In the genomic region with DNA sequence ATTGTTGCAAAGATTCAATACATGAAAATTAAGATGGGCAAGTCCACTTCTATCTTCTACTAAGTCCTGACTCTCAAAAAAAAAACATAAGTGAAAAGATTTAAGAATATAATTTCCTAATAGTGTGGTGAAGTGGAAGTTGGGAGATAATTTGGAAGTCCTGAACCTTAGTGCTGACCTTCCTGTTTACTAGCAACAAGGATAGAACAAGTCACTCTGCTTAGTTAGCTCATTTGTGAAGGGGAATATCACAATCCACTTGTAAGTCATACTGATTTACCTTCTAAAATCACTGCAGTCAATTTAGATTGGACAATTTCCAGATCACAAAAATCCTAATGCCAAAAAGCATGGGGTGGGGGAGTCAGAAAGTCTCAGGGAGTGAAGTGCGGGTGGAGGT, we compare ENCODE assay signal across 36 cellular contexts. TPM values are rescaled to one million over a fixed set of nuclear protein-coding genes. Genes with fewer than 3 reads are reported as not detected.
DNase-seq lines count a peak whose midpoint lies in the region; ATAC-seq, FAIRE-seq and TF ChIP-seq lines count a peak whose summit lies in the region.
"Had no signal": no experiment of that assay in that cellular context is flagged by ENCODE, and none has a peak within 500 bp of the region (broad histone marks: within the 10 kb centered on the region; RNA-seq: fewer than 3 reads in every experiment).

No MANE protein-coding gene starts in this region.

- dilution Hi-C loops in endothelial cell of umbilical vein (cut with MboI; ENCODE audit: extremely low pct_ligation_motif_present, low sequenced_read_pairs), result no loop called here

- no peak overlapping the region for H3K27ac Mint-ChIP-seq in Calu3 (ENCODE audit: unreplicated experiment)
- H3K27ac Mint-ChIP-seq: B cell; CD14-positive monocyte; CD4-positive, alpha-beta memory T cell; CD4-positive, alpha-beta T cell; CD4-positive, CD25-positive, alpha-beta regulatory T cell; CD8-positive, alpha-beta memory T cell; CD8-positive, alpha-beta T cell had no signal

- H3K79me1 ChIP-seq in trophoblast cell (ENCODE audit: low read length), result peaks cover 8% of the 10 kb centered on the region

- H4K8ac ChIP-seq in trophoblast cell (ENCODE audit: low read depth, low read length), result peak overlapping the region; percentile 49

- no peaks in the 10 kb centered on the region for H3K36me3 ChIP-seq in liver (ENCODE audit: control insufficient read depth in 4 of 4, insufficient read depth in 3 of 4, low read depth in 1 of 4, low read length in 3 of 4)
- H3K36me3 ChIP-seq in HepG2 (replicated peaks in 1 of 2; ENCODE audit: control insufficient read depth in 1 of 2, insufficient read depth in 2 of 2, low read length in 2 of 2), result no peaks in the 10 kb centered on the region
- no peaks in the 10 kb centered on the region for H3K36me3 ChIP-seq in endothelial cell of umbilical vein (ENCODE audit: control insufficient read depth in 2 of 2, extremely low read depth in 1 of 2, insufficient read depth in 2 of 2, low read length in 2 of 2)
- H3K36me3 ChIP-seq in trophoblast cell (ENCODE audit: control insufficient read depth in 1 of 2, insufficient read depth in 2 of 2, low read length in 2 of 2), result no peaks in the 10 kb centered on the region
- H3K36me3 ChIP-seq: BE2C; BLaER1; BLaER1 treated with 17β-estradiol and CSF1 and Interleukin-3, amounts not matched to agents 10 nM and 100 nM had no signal

- no peaks in the 10 kb centered on the region for H4K20me1 ChIP-seq in HepG2 (ENCODE audit: insufficient read depth, low read length)
- H4K20me1 ChIP-seq in endothelial cell of umbilical vein (replicated peaks; ENCODE audit: control insufficient read depth, extremely low read depth, insufficient read depth, low read length), result no peaks in the 10 kb centered on the region
- H4K20me1 ChIP-seq: BLaER1; BLaER1 treated with 17β-estradiol and CSF1 and Interleukin-3, amounts not matched to agents 10 nM and 100 nM had no signal

- H3K4me1 ChIP-seq in liver (ENCODE audit: control insufficient read depth in 4 of 4, insufficient read depth in 4 of 4, low read length in 3 of 4) (no peaks in the 10 kb centered on the region), HepG2 (ENCODE audit: insufficient read depth, low read length) (no peaks in the 10 kb centered on the region), endothelial cell of umbilical vein (ENCODE audit: control insufficient read depth, extremely low read depth, insufficient read depth, low read length) (no peaks in the 10 kb centered on the region), trophoblast cell (ENCODE audit: control insufficient read depth in 1 of 2, insufficient read depth in 2 of 2, low read length in 2 of 2) (peaks cover 0 to 7% of the 10 kb centered on the region in 2 experiments)
- H3K4me1 ChIP-seq: A549; BE2C; BLaER1; BLaER1 treated with 17β-estradiol and CSF1 and Interleukin-3, amounts not matched to agents 10 nM and 100 nM; Caco-2 had no signal

- no peak overlapping the region for H3K14ac ChIP-seq in trophoblast cell (ENCODE audit: low read length)

- no peak overlapping the region for H3K23ac ChIP-seq in trophoblast cell (ENCODE audit: low read length)

- intact Hi-C loops in HepG2 (cut with micrococcal nuclease; ENCODE audit: unreplicated experiment), result no loop called here
- intact Hi-C loops in endothelial cell of umbilical vein (cut with micrococcal nuclease), result no loop called here
- intact Hi-C loops in Calu3 (cut with micrococcal nuclease; ENCODE audit: unreplicated experiment), result no loop called here

- no peak overlapping the region for H4K12ac ChIP-seq in trophoblast cell (ENCODE audit: low read depth, low read length)

- no peak overlapping the region for H2BK12ac ChIP-seq in trophoblast cell (ENCODE audit: low read length)

- H3K4me3 ChIP-seq in liver (ENCODE audit: low read depth in 1 of 3, low read length in 3 of 3) (no peak overlapping the region), HepG2 (replicated peaks in 1 of 3; ENCODE audit: insufficient read depth in 1 of 3, low read depth in 2 of 3, low read length in 3 of 3) (no peak overlapping the region), endothelial cell of umbilical vein (replicated peaks in 1 of 3; ENCODE audit: insufficient read depth in 1 of 3, low read depth in 1 of 3, low read length in 3 of 3) (no peak overlapping the region), trophoblast cell (ENCODE audit: low read depth, low read length) (no peak overlapping the region)
- H3K4me3 ChIP-seq: A549; BLaER1; BLaER1 treated with 17β-estradiol and CSF1 and Interleukin-3, amounts not matched to agents 10 nM and 100 nM had no signal

- H3K4ac ChIP-seq in trophoblast cell (ENCODE audit: low read depth, low read length), result no peak overlapping the region

- ATAC-seq in HepG2 (no peak), left lobe of liver (peak; percentile 36), HG02623 (IDR thresholded peaks at IDR 0.05; ENCODE audit: unreplicated experiment) (no peak)
- ATAC-seq: A549; CD8-positive, alpha-beta T cell had no signal

- 83% methylated on average over 1 of the region's 1 CpG for WGBS in liver
- 42% methylated on average over 1 of the region's 1 CpG for WGBS in HepG2 (ENCODE audit: low lambda C conversion rate)
- WGBS in trophoblast cell (ENCODE audit: extremely low coverage, insufficient coverage, insufficient read length), result no CpG with 5 or more reads among the region's 1 CpG

- H4K91ac ChIP-seq in trophoblast cell (ENCODE audit: low read depth, low read length), result no peak overlapping the region

- DNase-seq in HepG2 (ENCODE audit: low spot score) (no peak), endothelial cell of umbilical vein (ENCODE audit: low read depth, low spot score) (peak; percentile 2), left lobe of liver (ENCODE audit: low spot score) (no peak), trophoblast cell (no peak), NCI-H345 (lab: John Stamatoyannopoulos, UW) (no peak), Calu3 (no peak)
- DNase-seq: 8988T; ACHN; AML-193; BE2C; C1 segment of cervical spinal cord; Caco-2; CD4-positive, alpha-beta memory T cell; CD4-positive, alpha-beta T cell; CD4-positive, CD25-positive, alpha-beta regulatory T cell; CD8-positive, alpha-beta memory T cell; CD8-positive, alpha-beta T cell; COR-L47; DMS 273 treated with DMSO at 0.1 percent for 48 hours; DMS153; DMS53; DMS79; DMS79 treated with DMSO at 0.1 percent for 48 hours; DND-41; EL had no signal

- H3K27ac ChIP-seq in liver (ENCODE audit: low read depth in 1 of 2, low read length in 2 of 2) (no peak overlapping the region), HepG2 (ENCODE audit: extremely low read length, insufficient read depth, low read length) (no peak overlapping the region), endothelial cell of umbilical vein (ENCODE audit: insufficient read depth, low read depth, low read length) (no peak overlapping the region), trophoblast cell (ENCODE audit: low read depth, low read length) (no peak overlapping the region)
- H3K27ac ChIP-seq: 22Rv1; A549; BLaER1; BLaER1 treated with 17β-estradiol and CSF1 and Interleukin-3, amounts not matched to agents 10 nM and 100 nM; C4-2B had no signal

- BruUV-seq in HepG2 (replicated peaks; lab: Mats Ljungman, UMichigan) (no TSS peak), endothelial cell of umbilical vein (replicated peaks; lab: Mats Ljungman, UMichigan) (no TSS peak), Calu3 (replicated peaks; lab: Mats Ljungman, UMichigan) (no TSS peak)

- no peak overlapping the region for H3K4me3 Mint-ChIP-seq in Calu3 (ENCODE audit: low read depth, unreplicated experiment)
- H3K4me3 Mint-ChIP-seq: B cell; CD14-positive monocyte; CD4-positive, alpha-beta memory T cell; CD4-positive, alpha-beta T cell; CD4-positive, CD25-positive, alpha-beta regulatory T cell; CD8-positive, alpha-beta memory T cell; CD8-positive, alpha-beta T cell had no signal

- no peaks in the 10 kb centered on the region for H3K4me1 Mint-ChIP-seq in Calu3 (ENCODE audit: low read depth, unreplicated experiment)
- H3K4me1 Mint-ChIP-seq: B cell; CD14-positive monocyte; CD4-positive, alpha-beta memory T cell; CD4-positive, CD25-positive, alpha-beta regulatory T cell; CD8-positive, alpha-beta memory T cell had no signal

- no peaks in the 10 kb centered on the region for H3K27me3 Mint-ChIP-seq in Calu3 (ENCODE audit: unreplicated experiment)
- H3K27me3 Mint-ChIP-seq: B cell; CD4-positive, alpha-beta memory T cell; CD4-positive, alpha-beta T cell had no signal

- H3K9me1 ChIP-seq in endothelial cell of umbilical vein (replicated peaks; ENCODE audit: control insufficient read depth, extremely low read depth, insufficient read depth, low read length), result no peaks in the 10 kb centered on the region

- H3K9me3 Mint-ChIP-seq in Calu3 (ENCODE audit: low read depth, unreplicated experiment), result no peaks in the 10 kb centered on the region
- H3K9me3 Mint-ChIP-seq: CD4-positive, alpha-beta T cell had no signal

- TF ChIP-seq CTCF in liver (IDR thresholded peaks at IDR 0.05; ENCODE audit: low read depth, low read length, missing input control), result no peak
- no peak for TF ChIP-seq CTCF in HepG2 (CRISPR knock-in tag; IDR thresholded peaks at IDR 0.05)
- TF ChIP-seq CTCF in endothelial cell of umbilical vein (IDR thresholded peaks at IDR 0.05; ENCODE audit: extremely low read depth in 1 of 2, insufficient read depth in 1 of 2, low read depth in 1 of 2, low read length in 2 of 2), result no peak
- no peak for TF ChIP-seq CTCF in Calu3 (IDR thresholded peaks at IDR 0.05; ENCODE audit: unreplicated experiment)

- FAIRE-seq in HepG2 (lab: Jason Lieb, UNC) (no peak), endothelial cell of umbilical vein (lab: Jason Lieb, UNC) (no peak)
- FAIRE-seq: A204.1, A549, D721Med had no signal

- H2BK120ac ChIP-seq in trophoblast cell (ENCODE audit: insufficient read depth, low read length, poor library complexity), result peak overlapping the region; percentile 61

- TF ChIP-seq POLR2A in HepG2 (IDR thresholded peaks at IDR 0.05; ENCODE audit: insufficient read depth in 1 of 2, low read depth in 2 of 2, low read length in 2 of 2), result no peak
- no peak for TF ChIP-seq POLR2A in endothelial cell of umbilical vein (IDR thresholded peaks at IDR 0.05; ENCODE audit: low read depth, low read length)

- no peak for TF ChIP-seq EP300 in HepG2 (IDR thresholded peaks at IDR 0.05; ENCODE audit: low read depth in 2 of 2, low read length in 2 of 2)
- no peak for TF ChIP-seq EP300 in HepG2 (CRISPR knock-in tag; IDR thresholded peaks at IDR 0.05; ENCODE audit: borderline replicate concordance)

- H3K18ac ChIP-seq in trophoblast cell (ENCODE audit: low read length), result no peak overlapping the region

- CTCF ChIA-PET in HepG2 (lab: Yijun Ruan, JAX; ENCODE audit: low intra/inter-chr PET ratio, low total read pairs) (no interaction called here), endothelial cell of umbilical vein (lab: Charles Lee) (interaction anchor here (1.4 to 3.0 kb wide), 2 partner anchors 9 to 20 kb away, joined by 3 to 24 read pairs; no protein-coding TSS in a partner anchor), Calu3 (lab: Charles Lee) (interaction anchor here (1.7 kb wide), 1 partner anchor 246 kb away, joined by 3 read pairs; no protein-coding TSS in a partner anchor)

- no peak overlapping the region for H2AFZ ChIP-seq in HepG2 (ENCODE audit: low read length)
- no peak overlapping the region for H2AFZ ChIP-seq in endothelial cell of umbilical vein (ENCODE audit: low read depth, low read length)
- no peak overlapping the region for H2AFZ ChIP-seq in trophoblast cell (ENCODE audit: insufficient read depth, low read length, poor library complexity)

- H3K9me3 ChIP-seq in liver (ENCODE audit: control insufficient read depth in 4 of 4, low read length in 3 of 4) (peaks cover 0 to 2% (median 0%) of the 10 kb centered on the region in 4 donors), HepG2 (ENCODE audit: low read length) (no peaks in the 10 kb centered on the region; the same call in 1 of the 2 replicates), endothelial cell of umbilical vein (replicated peaks; ENCODE audit: control insufficient read depth, insufficient read depth, low read length) (no peaks in the 10 kb centered on the region), trophoblast cell (ENCODE audit: insufficient read depth, low read depth, low read length) (no peaks in the 10 kb centered on the region)
- H3K9me3 ChIP-seq: A549, BE2C, BLaER1, Caco-2 had no signal

- in situ Hi-C loops in HepG2 (cut with HindIII; ENCODE audit: extremely low pct_ligation_motif_present, low pct_unique_long_range_greater_than_20kb), result loop anchor here (25.0 kb wide), 1 partner anchor 560 kb away; no protein-coding TSS in a partner anchor

- H3K36me3 Mint-ChIP-seq in Calu3 (ENCODE audit: insufficient read depth, unreplicated experiment), result no peaks in the 10 kb centered on the region
- H3K36me3 Mint-ChIP-seq: CD14-positive monocyte; CD4-positive, alpha-beta memory T cell; CD4-positive, CD25-positive, alpha-beta regulatory T cell; CD8-positive, alpha-beta memory T cell; CD8-positive, alpha-beta T cell had no signal

- no peak overlapping the region for H2BK5ac ChIP-seq in trophoblast cell (ENCODE audit: low read depth, low read length, poor library complexity)

- POLR2A ChIA-PET in HepG2 (lab: Yijun Ruan, JAX), result no interaction called here
- POLR2A ChIA-PET in endothelial cell of umbilical vein (lab: Charles Lee), result no interaction called here

- H2AK5ac ChIP-seq in trophoblast cell (ENCODE audit: low read length), result no peak overlapping the region

- H3K4me2 ChIP-seq in HepG2 (ENCODE audit: low read depth, low read length) (no peak overlapping the region), endothelial cell of umbilical vein (ENCODE audit: insufficient read depth, low read length) (no peak overlapping the region), trophoblast cell (ENCODE audit: low read length) (no peak overlapping the region)
- H3K4me2 ChIP-seq: A549; BLaER1; BLaER1 treated with 17β-estradiol and CSF1 and Interleukin-3, amounts not matched to agents 10 nM and 100 nM had no signal

- TF ChIP-seq RAD21 in liver (IDR thresholded peaks at IDR 0.05), result no peak
- no peak for TF ChIP-seq RAD21 in HepG2 (CRISPR knock-in tag; IDR thresholded peaks at IDR 0.05)

- H3K9ac ChIP-seq in liver (ENCODE audit: low read depth in 1 of 2, low read length in 2 of 2) (no peak overlapping the region), HepG2 (ENCODE audit: insufficient read depth, low read depth, low read length) (no peak overlapping the region), endothelial cell of umbilical vein (replicated peaks; ENCODE audit: extremely low read depth, insufficient read depth, low read length) (no peak overlapping the region), trophoblast cell (ENCODE audit: low read length) (no peak overlapping the region)
- H3K9ac ChIP-seq: BLaER1; BLaER1 treated with 17β-estradiol and CSF1 and Interleukin-3, amounts not matched to agents 10 nM and 100 nM had no signal

- H3K27me3 ChIP-seq in liver (ENCODE audit: control insufficient read depth in 4 of 4, insufficient read depth in 4 of 4, low read length in 3 of 4), result no peaks in the 10 kb centered on the region
- no peaks in the 10 kb centered on the region for H3K27me3 ChIP-seq in HepG2 (ENCODE audit: control insufficient read depth in 1 of 2, insufficient read depth in 2 of 2, low read length in 2 of 2)
- no peaks in the 10 kb centered on the region for H3K27me3 ChIP-seq in endothelial cell of umbilical vein (ENCODE audit: control insufficient read depth in 2 of 2, insufficient read depth in 2 of 2, low read length in 2 of 2)
- no peaks in the 10 kb centered on the region for H3K27me3 ChIP-seq in trophoblast cell (ENCODE audit: insufficient read depth, low read length)
- H3K27me3 ChIP-seq: BE2C; BLaER1; BLaER1 treated with 17β-estradiol and CSF1 and Interleukin-3, amounts not matched to agents 10 nM and 100 nM had no signal

- H3K79me2 ChIP-seq in HepG2 (ENCODE audit: insufficient read depth, low read length), result no peaks in the 10 kb centered on the region
- no peaks in the 10 kb centered on the region for H3K79me2 ChIP-seq in endothelial cell of umbilical vein (ENCODE audit: control insufficient read depth, insufficient read depth, low read length)
- peaks cover 2% of the 10 kb centered on the region for H3K79me2 ChIP-seq in trophoblast cell (ENCODE audit: control insufficient read depth, insufficient read depth, low read length, poor library complexity)

RNA-seq across cellular contexts. Expression of gene PCSK5, which starts 43.4 kb away (rescaled TPM):
- 1 to 10 TPM in 1 of 2 donors, under 1 TPM in 1; 0.93 to 3.6 TPM for total RNA-seq in liver
- polyA plus RNA-seq in liver, result under 1 TPM; 0.58 to 0.71 TPM
- 0.11 and 0.55 TPM in 2 replicates for total RNA-seq in HepG2 (2016; rRNA removed; fragmentation: Illumina TruSeq; extraction: Trizol)
- 0.20 and 0.35 TPM in 2 replicates for total RNA-seq in HepG2 (2016; cell fraction: cytosol; rRNA removed; fragmentation: Illumina TruSeq; extraction: Trizol; ENCODE audit: low read depth)
- 0.15 and 0.39 TPM in 2 replicates for total RNA-seq in HepG2 (2016; cell fraction: insoluble cytoplasmic fraction; rRNA removed; fragmentation: Illumina TruSeq; extraction: Trizol)
- total RNA-seq in HepG2 (2016; cell fraction: membrane; rRNA removed; fragmentation: Illumina TruSeq; extraction: Trizol), result 0.14 and 0.19 TPM in 2 replicates
- total RNA-seq in HepG2 (2016; cell fraction: nucleus; rRNA removed; fragmentation: Illumina TruSeq; extraction: Trizol), result 0.81 and 1.3 TPM in 2 replicates
- 0.39 and 0.66 TPM in 2 replicates for polyA plus RNA-seq in HepG2 (2011; rRNA removed)
- 0.42 and 0.55 TPM in 2 replicates for polyA plus RNA-seq in HepG2 (2011; cell fraction: cytosol; rRNA removed)
- 0.48 and 0.82 TPM in 2 replicates for polyA plus RNA-seq in HepG2 (2011; cell fraction: nucleus; rRNA removed)
- 0.13 and 0.63 TPM in 2 replicates for polyA plus RNA-seq in HepG2 (2012)
- 0.02 TPM in 1 of 2 replicates, not detected in the other for polyA plus RNA-seq in HepG2 (2016; cell fraction: cytosol; fragmentation: Illumina TruSeq; extraction: Trizol; ENCODE audit: low read depth)
- 0.15 and 0.16 TPM in 2 replicates for polyA plus RNA-seq in HepG2 (2016; cell fraction: insoluble cytoplasmic fraction; fragmentation: Illumina TruSeq; extraction: Trizol; ENCODE audit: low read depth)
- 0.05 and 0.18 TPM in 2 replicates for polyA plus RNA-seq in HepG2 (2016; cell fraction: membrane; fragmentation: Illumina TruSeq; extraction: Trizol; ENCODE audit: low read depth)
- polyA plus RNA-seq in HepG2 (2016; cell fraction: nucleus; fragmentation: Illumina TruSeq; extraction: Trizol; ENCODE audit: insufficient read depth, low read depth), result 0.66 and 0.85 TPM in 2 replicates
- polyA minus RNA-seq in HepG2 (2011; rRNA and poly(A)+ RNA removed; ENCODE audit: low replicate concordance), result 2.1 TPM in 1 of 2 replicates, not detected in the other
- polyA minus RNA-seq in HepG2 (2011; cell fraction: cytosol; rRNA and poly(A)+ RNA removed), result 0.30 and 0.88 TPM in 2 replicates
- 1.9 and 3.5 TPM in 2 replicates for polyA minus RNA-seq in HepG2 (2011; cell fraction: nucleus; rRNA and poly(A)+ RNA removed)
- 4.8 and 5.1 TPM in 2 replicates for total RNA-seq in endothelial cell of umbilical vein
- polyA plus RNA-seq in endothelial cell of umbilical vein, result 2.5 and 2.6 TPM in 2 replicates
- 2.0 and 2.1 TPM in 2 replicates for polyA plus RNA-seq in endothelial cell of umbilical vein (2011; cell fraction: cytosol; rRNA removed)
- polyA plus RNA-seq in endothelial cell of umbilical vein (2011; cell fraction: nucleus; rRNA removed), result 3.6 and 4.7 TPM in 2 replicates
- polyA plus RNA-seq in endothelial cell of umbilical vein (2012), result 0.86 and 1.2 TPM in 2 replicates
- polyA minus RNA-seq in endothelial cell of umbilical vein, result 9.9 and 10.8 TPM in 2 replicates
- not detected for polyA minus RNA-seq in endothelial cell of umbilical vein (2011; cell fraction: cytosol; rRNA and poly(A)+ RNA removed)
- polyA minus RNA-seq in endothelial cell of umbilical vein (2011; cell fraction: nucleus; rRNA and poly(A)+ RNA removed), result 9.2 and 10.6 TPM in 2 replicates
- total RNA-seq in left lobe of liver, result 3.2 TPM
- polyA plus RNA-seq in trophoblast cell (2013), result 18.4 and 18.5 TPM in 2 replicates
- total RNA-seq in Calu3 (2022), result 38.4 and 46.6 TPM in 2 replicates
- total RNA-seq: B cell had no signal
